8 cellular contexts compared by ENCODE assay signal in genomic region chr1:36609241-36610027, GRCh38.
DNase-seq lines count a peak whose midpoint lies in the region; ATAC-seq, FAIRE-seq and TF ChIP-seq lines count a peak whose summit lies in the region.

No MANE protein-coding gene starts in this region.

- H3K9me2 ChIP-seq in GM23248 (ENCODE audit: insufficient read depth): no peaks in the 10 kb centered on the region

- no peak overlapping the region for H3K4me3 ChIP-seq in GM23248
- no peak overlapping the region for H3K4me3 ChIP-seq in fibroblast of mammary gland (ENCODE audit: control insufficient read depth, low read depth, low read length)
- H3K4me3 ChIP-seq in pancreas: no peak overlapping the region

- DNase-seq in CD1c-positive myeloid dendritic cell (ENCODE audit: extremely low spot score) (peak; percentile 66), GM23248 (peak; percentile 62), NCI-H2227 treated with DMSO at 0.1 percent for 48 hours (lab: John Stamatoyannopoulos, UW) (peak; percentile 70), fibroblast of mammary gland (ENCODE audit: low read depth) (peak; percentile 52), pancreas (peak in 5 of 6 donors; percentile 22 to 64 (median 49))
- peak; percentile 70 for DNase-seq in activated CD4-positive, alpha-beta T cell treated with anti-CD3 and anti-CD28 coated beads for 48 hours

- no peaks in the 10 kb centered on the region for H4K20me1 ChIP-seq in GM23248 (ENCODE audit: insufficient read depth)

- no peak for FAIRE-seq in pancreas (lab: Jason Lieb, UNC)

- H3K79me2 ChIP-seq in GM23248 (ENCODE audit: insufficient read depth): no peaks in the 10 kb centered on the region

- 14 to 15% methylated on average over 6 of the region's 6 CpGs for WGBS in GM23248 (ENCODE audit: low coverage in 1 of 2, low lambda C conversion rate in 2 of 2, missing lambda C conversion rate in 2 of 2), 2 experiments
- 30 to 32% methylated on average over 6 of the region's 6 CpGs for WGBS in pancreas, 2 donors

- H3K36me3 ChIP-seq in GM23248 (ENCODE audit: low read depth) (no peaks in the 10 kb centered on the region), pancreas (no peaks in the 10 kb centered on the region)

- peak; percentile 61 for TF ChIP-seq CTCF in fibroblast of mammary gland (conservative IDR thresholded peaks at IDR 0.05; ENCODE audit: control insufficient read depth, insufficient read depth, low read depth, low read length)
- TF ChIP-seq CTCF in pancreas (IDR thresholded peaks at IDR 0.05): peak; percentile 39 to 74 (median 60)

- in situ Hi-C loops in GM23248 (cut with MboI): no loop called here

- H2AFZ ChIP-seq in GM23248: no peak overlapping the region

- H3K9ac ChIP-seq in GM23248: no peak overlapping the region

- 0 out of 2 replicates have a peak, but pooled peaks cover 3% of the 10 kb centered on the region for H3K27me3 ChIP-seq in GM23248 (replicated peaks; ENCODE audit: insufficient read depth)
- no peaks in the 10 kb centered on the region for H3K27me3 ChIP-seq in pancreas

- H3K27ac ChIP-seq in GM23248 (no peak overlapping the region), pancreas (no peak overlapping the region)

- H3K9me3 ChIP-seq in GM23248 (ENCODE audit: low read depth) (no peaks in the 10 kb centered on the region), pancreas (no peaks in the 10 kb centered on the region)

- H3K4me2 ChIP-seq in GM23248 (ENCODE audit: unreplicated experiment): no peak overlapping the region

- H3K4me1 ChIP-seq in GM23248 (ENCODE audit: insufficient read depth): no peaks in the 10 kb centered on the region
- H3K4me1 ChIP-seq in pancreas: no peaks in the 10 kb centered on the region

- H3F3A ChIP-seq in GM23248 (ENCODE audit: insufficient read depth): no peaks in the 10 kb centered on the region

- intact Hi-C loops in pancreas (cut with DNase I): no loop called here

- ATAC-seq in pancreas (peak; percentile 63 to 89 (median 86)), HG03469 (IDR thresholded peaks at IDR 0.05; ENCODE audit: unreplicated experiment) (no peak), GM21529 (IDR thresholded peaks at IDR 0.05; ENCODE audit: unreplicated experiment) (no peak)

Comparison
In these comparisons a context has a peak if more than half of its experiments do, and no peak if none do; other contexts are left out.
1. ATAC-seq: peak in pancreas (4 of 4); none in HG03469 (single experiment) and GM21529 (single experiment).
2. Peak in every context shown above with its lines, with median percentiles within 50 percentile points of each other: DNase-seq.